ENCODE assay signal across 10 cellular contexts in the genomic region with DNA sequence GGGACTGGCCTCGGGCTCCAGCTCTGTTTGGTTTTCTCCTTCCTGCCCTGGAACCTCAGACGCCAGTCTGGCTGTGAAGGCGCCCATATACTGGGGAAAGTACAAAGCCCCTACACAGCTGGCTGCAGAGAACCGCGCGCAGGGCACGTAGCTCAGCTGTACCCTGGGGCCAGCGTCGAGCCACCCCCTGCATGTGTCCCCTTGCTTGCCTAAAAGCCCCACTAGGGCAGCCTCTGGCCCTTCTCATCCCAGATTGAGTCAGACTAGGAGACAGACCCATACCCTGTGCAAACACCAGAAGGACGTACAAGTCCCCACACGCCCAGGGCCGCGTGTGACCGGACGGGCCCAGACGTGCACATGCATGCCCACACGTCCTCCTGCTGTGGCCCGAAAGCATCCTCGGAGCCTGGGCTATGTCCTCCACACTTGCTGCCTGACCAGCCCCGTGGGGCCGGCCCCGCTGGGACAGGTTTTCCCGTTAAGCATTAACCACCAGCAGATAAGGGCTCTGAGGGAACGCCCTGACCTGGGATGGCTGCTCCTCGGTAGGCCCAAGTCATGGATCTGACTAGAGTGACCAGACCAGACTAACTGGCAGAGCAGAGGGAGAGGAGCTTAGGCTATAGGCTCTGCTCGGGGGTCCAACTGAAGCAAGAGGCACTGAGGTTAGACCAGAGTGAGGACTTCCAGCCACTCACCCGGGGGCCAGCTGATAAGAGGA. TPM values are rescaled to one million over a fixed set of nuclear protein-coding genes. Genes with fewer than 3 reads are reported as not detected.
A peak's percentile ranks its signal among the peaks of the same experiment; 100 is the strongest.
DNase-seq lines count a peak whose midpoint lies in the region; TF ChIP-seq lines count a peak whose summit lies in the region.
"Had no signal": no experiment of that assay in that cellular context is flagged by ENCODE, and none has a peak within 500 bp of the region (broad histone marks: within the 10 kb centered on the region; RNA-seq: fewer than 3 reads in every experiment).

No MANE protein-coding gene starts in this region.

- H3K4me1 ChIP-seq in NT2/D1 (ENCODE audit: insufficient read depth, insufficient read length) (peaks cover 16% of the 10 kb centered on the region), hepatocyte (ENCODE audit: insufficient read depth) (peaks cover 79% of the 10 kb centered on the region), stomach (peaks cover 53 to 90% (median 77%) of the 10 kb centered on the region in 4 donors)

- H3K36me3 ChIP-seq in NT2/D1 (ENCODE audit: insufficient read depth, insufficient read length, low read length) (no peaks in the 10 kb centered on the region), hepatocyte (replicated peaks; ENCODE audit: insufficient read depth, low read depth) (no peaks in the 10 kb centered on the region), stomach (no peaks in the 10 kb centered on the region)

- H3K4me2 ChIP-seq in hepatocyte, result peak overlapping the region; percentile 68

- no peaks in the 10 kb centered on the region for H4K20me1 ChIP-seq in hepatocyte (ENCODE audit: insufficient read depth, poor library complexity, severe bottlenecking)

- WGBS in hepatocyte (ENCODE audit: low lambda C conversion rate, missing lambda C conversion rate), result 36% methylated on average over 27 of the region's 27 CpGs
- 28 to 41% (median 30%) methylated on average over 7 to 27 of the region's 27 CpGs for WGBS in stomach, 5 donors

- peaks cover 3% of the 10 kb centered on the region for H3K79me2 ChIP-seq in hepatocyte

- H2AFZ ChIP-seq in hepatocyte, result no peak overlapping the region

- H3K9me2 ChIP-seq in hepatocyte (replicated peaks; ENCODE audit: insufficient read depth), result no peaks in the 10 kb centered on the region

- TF ChIP-seq CTCF in hepatocyte (IDR thresholded peaks at IDR 0.05; ENCODE audit: poor library complexity) (no peak), stomach (IDR thresholded peaks at IDR 0.05) (no peak)

- intact Hi-C loops in stomach (cut with DNase I; ENCODE audit: low total_unique reads), result loop anchor here (5.0 kb wide), 1 partner anchor 322 kb away; no protein-coding TSS in a partner anchor

- H3K9me3 ChIP-seq in NT2/D1 (ENCODE audit: insufficient read depth, low read length), result no peaks in the 10 kb centered on the region; the same call in 1 of the 2 replicates
- no peaks in the 10 kb centered on the region for H3K9me3 ChIP-seq in hepatocyte (ENCODE audit: low read depth)
- H3K9me3 ChIP-seq in stomach, result no peaks in the 10 kb centered on the region

- DNase-seq in NCI-H146 (lab: John Stamatoyannopoulos, UW) (peak; percentile 23), NCI-H146 treated with DMSO at 0.1 percent for 48 hours (lab: John Stamatoyannopoulos, UW; ENCODE audit: unreplicated experiment) (no peak), NT2/D1 (ENCODE audit: low read depth, low spot score) (no peak), hepatocyte (ENCODE audit: low spot score) (peak; percentile 90), stomach (peak; percentile 93), A172 (ENCODE audit: low spot score) (no peak), COR-L47 (lab: John Stamatoyannopoulos, UW) (no peak)
- no peak for DNase-seq in stimulated activated naive CD4-positive, alpha-beta T cell (lab: John Stamatoyannopoulos, UW)
- DNase-seq: cortex of kidney had no signal

- no peak overlapping the region for H3K4me3 ChIP-seq in NT2/D1 (ENCODE audit: insufficient read length, low read depth)
- no peak overlapping the region for H3K4me3 ChIP-seq in hepatocyte
- H3K4me3 ChIP-seq in stomach, result no peak overlapping the region

- H3K27me3 ChIP-seq in NT2/D1 (ENCODE audit: insufficient read depth, insufficient read length), result peaks cover 9% of the 10 kb centered on the region
- H3K27me3 ChIP-seq in hepatocyte, result no peaks in the 10 kb centered on the region
- peaks cover 0 to 45% (median 0%) of the 10 kb centered on the region in 3 donors for H3K27me3 ChIP-seq in stomach

- TF ChIP-seq EP300 in stomach (IDR thresholded peaks at IDR 0.05), result no peak

- peak overlapping the region; percentile 17 for H3K9ac ChIP-seq in NT2/D1 (ENCODE audit: insufficient read length, low read depth)

- peak overlapping the region; percentile 99 for H3K27ac ChIP-seq in hepatocyte
- H3K27ac ChIP-seq in stomach, result peak overlapping the region; percentile 60 to 86 (median 83)

- TF ChIP-seq POLR2A in stomach (IDR thresholded peaks at IDR 0.05), result no peak

RNA-seq across cellular contexts. Expression of a gene that starts 4.1 kb away (rescaled TPM):
- 2.6 and 6.3 TPM in 2 replicates for total RNA-seq in hepatocyte
- 29.2 and 42.1 TPM in 2 replicates for polyA plus RNA-seq in hepatocyte
- total RNA-seq in stomach, result 10 to 100 TPM in 1 of 5 donors, 1 to 10 TPM in 1, under 1 TPM in 3; 0.72 to 13.4 (median 0.92) TPM
- polyA plus RNA-seq in stomach, result 10 to 100 TPM in 1 of 3 donors, 1 to 10 TPM in 2; 1.7 to 77.3 (median 3.7) TPM
- 2.1 TPM in 1 of 2 replicates, not detected in the other for total RNA-seq in A172 (2014; rRNA removed; shearing (Covaris generic))
- total RNA-seq: omental fat pad had no signal

RNA-seq across cellular contexts. Expression of a gene that starts 8.1 kb away (rescaled TPM):
- total RNA-seq in hepatocyte, result 0.73 and 2.4 TPM in 2 replicates
- polyA plus RNA-seq in hepatocyte, result 5.5 and 10.9 TPM in 2 replicates
- 1 to 10 TPM in 1 of 5 donors, not detected in 4; 7.2 TPM for total RNA-seq in stomach
- polyA plus RNA-seq in stomach, result 10 to 100 TPM in 2 of 3 donors, under 1 TPM in 1; 0.93 to 23.4 (median 17.0) TPM
- not detected in 2 replicates for total RNA-seq in A172 (2014; rRNA removed; shearing (Covaris generic))

RNA-seq across cellular contexts. Expression of a gene that starts 22.2 kb away (rescaled TPM):
- total RNA-seq in hepatocyte, result 27.1 and 29.9 TPM in 2 replicates
- polyA plus RNA-seq in hepatocyte, result 41.4 and 47.0 TPM in 2 replicates
- total RNA-seq in stomach, result 10 to 100 TPM in 4 of 5 donors, 1 to 10 TPM in 1; 9.8 to 78.8 (median 46.8) TPM
- polyA plus RNA-seq in stomach, result 100 to 1,000 TPM in 2 of 3 donors, 10 to 100 TPM in 1; 29.0 to 239 (median 155) TPM
- total RNA-seq in A172 (2014; rRNA removed; shearing (Covaris generic)), result 2.2 and 71.7 TPM in 2 replicates

Comparison
In these comparisons a context has a peak if more than half of its experiments do, and no peak if none do; other contexts are left out.
1. DNase-seq: peak in NCI-H146 (single experiment), hepatocyte (single experiment) and stomach (single experiment); none in NCI-H146 treated with DMSO at 0.1 percent for 48 hours (single experiment), NT2/D1 (single experiment), stimulated activated naive CD4-positive, alpha-beta T cell (0 of 6), A172 (single experiment) and COR-L47 (single experiment).